ENCODE assay signal across 11 cellular contexts in the genomic region with DNA sequence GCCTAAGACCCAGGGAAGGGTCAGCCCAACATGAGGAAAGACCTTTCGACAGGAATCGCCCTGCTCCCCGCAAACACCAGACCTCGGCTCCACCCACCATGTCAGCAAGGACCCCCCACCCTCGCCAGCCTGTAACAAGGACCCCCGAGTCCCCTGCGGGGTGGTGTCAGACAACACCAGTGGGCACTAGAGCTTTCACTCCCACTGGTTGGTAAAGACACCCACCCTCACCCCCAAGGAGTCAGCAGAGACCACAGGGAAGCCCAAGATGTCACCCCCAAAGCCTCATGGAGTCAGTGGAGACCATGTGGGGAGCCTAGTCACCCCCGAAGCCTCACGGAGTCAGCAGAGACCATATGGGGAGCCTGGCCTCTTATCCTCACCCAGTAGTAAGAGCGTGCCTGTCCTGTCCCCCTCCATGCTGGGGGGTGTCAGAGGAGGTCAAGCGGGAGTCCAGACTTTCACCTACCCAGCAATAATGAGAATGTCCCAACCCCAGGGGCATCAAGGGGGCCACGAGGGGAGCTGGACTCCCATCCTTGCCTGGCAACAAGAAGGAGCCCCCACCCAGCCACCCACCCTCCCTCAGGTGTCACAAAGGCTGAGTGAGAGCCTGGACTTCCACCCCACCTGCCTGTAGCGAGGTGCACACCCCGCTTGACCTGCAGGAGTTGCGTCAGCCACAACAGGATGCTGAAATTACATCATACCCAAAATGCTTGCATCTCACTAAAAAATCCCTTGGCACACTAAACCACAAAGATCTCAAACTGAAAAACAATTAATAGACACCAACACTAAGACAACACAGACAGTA. TPM values are rescaled to one million over a fixed set of nuclear protein-coding genes. Genes with fewer than 3 reads are reported as not detected.
DNase-seq lines count a peak whose midpoint lies in the region; ATAC-seq, FAIRE-seq and TF ChIP-seq lines count a peak whose summit lies in the region.
"Had no signal": no experiment of that assay in that cellular context is flagged by ENCODE, and none has a peak within 500 bp of the region (broad histone marks: within the 10 kb centered on the region; RNA-seq: fewer than 3 reads in every experiment).

No MANE protein-coding gene starts in this region.

- H3K9me3 ChIP-seq in CD4-positive, alpha-beta T cell (ENCODE audit: control insufficient read depth, low read length): peaks cover 11% of the 10 kb centered on the region
- H3K9me3 ChIP-seq in kidney (ENCODE audit: control insufficient read depth in 1 of 2, low read length in 2 of 2) (peaks cover 2 to 28% of the 10 kb centered on the region in 2 donors), osteoblast (ENCODE audit: low read depth, low read length) (peaks cover 5% of the 10 kb centered on the region)

- peaks cover 14% of the 10 kb centered on the region for H3K9me3 Mint-ChIP-seq in CD4-positive, alpha-beta T cell
- H3K9me3 Mint-ChIP-seq in IgD-negative memory B cell: peaks cover 8 to 34% (median 18%) of the 10 kb centered on the region in 3 donors
- peaks cover 48% of the 10 kb centered on the region for H3K9me3 Mint-ChIP-seq in activated T-helper 2 cell treated with anti-CD3 and anti-CD28 coated beads, Interferon-gamma antibody, Interleukin-2, Interleukin-4, amounts not matched to agents 10 μg/mL and 5 μg/mL and 100 μg/mL, durations not matched to agents 14 hours and 24 hours and 36 hours

- H3K36me3 Mint-ChIP-seq in CD4-positive, alpha-beta T cell (ENCODE audit: low read depth): peaks cover 63% of the 10 kb centered on the region
- peaks cover 24% of the 10 kb centered on the region for H3K36me3 Mint-ChIP-seq in IgD-negative memory B cell
- peaks cover 75% of the 10 kb centered on the region for H3K36me3 Mint-ChIP-seq in activated T-helper 2 cell treated with anti-CD3 and anti-CD28 coated beads, Interferon-gamma antibody, Interleukin-2, Interleukin-4, amounts not matched to agents 10 μg/mL and 5 μg/mL and 100 μg/mL, durations not matched to agents 14 hours and 24 hours and 36 hours (ENCODE audit: low read depth)

- no peak overlapping the region for H3K4me2 ChIP-seq in osteoblast (ENCODE audit: insufficient read depth, low read length)

- no peak overlapping the region for H3K4me3 Mint-ChIP-seq in CD4-positive, alpha-beta T cell
- no peak overlapping the region for H3K4me3 Mint-ChIP-seq in IgD-negative memory B cell
- no peak overlapping the region for H3K4me3 Mint-ChIP-seq in activated T-helper 2 cell treated with anti-CD3 and anti-CD28 coated beads, Interferon-gamma antibody, Interleukin-2, Interleukin-4, amounts not matched to agents 10 μg/mL and 5 μg/mL and 100 μg/mL, durations not matched to agents 14 hours and 24 hours and 36 hours (ENCODE audit: low read depth)
- H3K4me3 Mint-ChIP-seq: activated T-cell treated with anti-CD3 and anti-CD28 coated beads, Interleukin-2, amount 50 U/mL, for 4 hours had no signal

- TF ChIP-seq CTCF in CD4-positive, alpha-beta T cell (IDR thresholded peaks at IDR 0.05): no peak
- no peak for TF ChIP-seq CTCF in kidney (IDR thresholded peaks at IDR 0.05; ENCODE audit: borderline replicate concordance, extremely low read depth, insufficient read depth)
- TF ChIP-seq CTCF in osteoblast (IDR thresholded peaks at IDR 0.05; ENCODE audit: extremely low read depth, low read depth, low read length): no peak

- H3K36me3 ChIP-seq in kidney (ENCODE audit: control insufficient read depth in 1 of 2, insufficient read depth in 2 of 2, low read length in 2 of 2) (no peaks in the 10 kb centered on the region), osteoblast (ENCODE audit: insufficient read depth, low read length) (no peaks in the 10 kb centered on the region)

- H2AFZ ChIP-seq in osteoblast (ENCODE audit: low read length): no peak overlapping the region

- no peak overlapping the region for H3K27ac ChIP-seq in CD4-positive, alpha-beta T cell (ENCODE audit: low read depth, low read length)
- H3K27ac ChIP-seq in kidney (ENCODE audit: low read depth in 2 of 2, low read length in 2 of 2) (no peak overlapping the region), osteoblast (ENCODE audit: low read depth, low read length) (no peak overlapping the region)

- peak; percentile 24 for ATAC-seq in CD4-positive, alpha-beta T cell (ENCODE audit: poor library complexity)
- ATAC-seq: activated T-cell treated with anti-CD3 and anti-CD28 coated beads, Interleukin-2, amount 50 U/mL, for 4 hours; naive thymus-derived CD8-positive, alpha-beta T cell had no signal

- peaks cover 5% of the 10 kb centered on the region for H3K4me1 Mint-ChIP-seq in CD4-positive, alpha-beta T cell (ENCODE audit: low read depth)
- H3K4me1 Mint-ChIP-seq in IgD-negative memory B cell: no peaks in the 10 kb centered on the region
- H3K4me1 Mint-ChIP-seq in activated T-helper 2 cell treated with anti-CD3 and anti-CD28 coated beads, Interferon-gamma antibody, Interleukin-2, Interleukin-4, amounts not matched to agents 10 μg/mL and 5 μg/mL and 100 μg/mL, durations not matched to agents 14 hours and 24 hours and 36 hours (ENCODE audit: low read depth): peaks cover 14% of the 10 kb centered on the region

- CTCF ChIA-PET in CD4-positive, alpha-beta T cell (lab: Charles Lee): no interaction called here

- no peaks in the 10 kb centered on the region for H4K20me1 ChIP-seq in osteoblast (ENCODE audit: insufficient read depth, low read length)

- no peaks in the 10 kb centered on the region for H3K27me3 Mint-ChIP-seq in CD4-positive, alpha-beta T cell
- H3K27me3 Mint-ChIP-seq in IgD-negative memory B cell: no peaks in the 10 kb centered on the region
- H3K27me3 Mint-ChIP-seq in activated T-helper 2 cell treated with anti-CD3 and anti-CD28 coated beads, Interferon-gamma antibody, Interleukin-2, Interleukin-4, amounts not matched to agents 10 μg/mL and 5 μg/mL and 100 μg/mL, durations not matched to agents 14 hours and 24 hours and 36 hours (ENCODE audit: low read depth): no peaks in the 10 kb centered on the region
- H3K27me3 Mint-ChIP-seq: naive thymus-derived CD8-positive, alpha-beta T cell had no signal

- POLR2A ChIA-PET in CD4-positive, alpha-beta T cell (lab: Charles Lee): no interaction called here

- H3K4me1 ChIP-seq in kidney (ENCODE audit: control insufficient read depth in 1 of 2, insufficient read depth in 1 of 2, low read depth in 1 of 2, low read length in 2 of 2) (peaks cover 0 to 5% of the 10 kb centered on the region in 2 donors), osteoblast (ENCODE audit: insufficient read depth, low read length) (no peaks in the 10 kb centered on the region)

- H3K27ac Mint-ChIP-seq in CD4-positive, alpha-beta T cell: peak overlapping the region; percentile 28
- peak overlapping the region; percentile 4 to 58 (median 39) for H3K27ac Mint-ChIP-seq in IgD-negative memory B cell
- H3K27ac Mint-ChIP-seq in activated T-helper 2 cell treated with anti-CD3 and anti-CD28 coated beads, Interferon-gamma antibody, Interleukin-2, Interleukin-4, amounts not matched to agents 10 μg/mL and 5 μg/mL and 100 μg/mL, durations not matched to agents 14 hours and 24 hours and 36 hours: peak overlapping the region; percentile 66

- H3K79me2 ChIP-seq in osteoblast (ENCODE audit: insufficient read depth, low read length): no peaks in the 10 kb centered on the region

- DNase-seq in CD4-positive, alpha-beta T cell: no peak
- no peak for DNase-seq in activated T-helper 2 cell treated with anti-CD3 and anti-CD28 coated beads, Interferon-gamma antibody, Interleukin-2, Interleukin-4, amounts not matched to agents 10 μg/mL and 5 μg/mL and 100 μg/mL, durations not matched to agents 14 hours and 24 hours and 36 hours (ENCODE audit: low spot score)
- DNase-seq in kidney: peak; percentile 55
- DNase-seq in Kasumi-1 (lab: John Stamatoyannopoulos, UW): no peak
- no peak for DNase-seq in SIG-M5 treated with dmso at 0.1 percent for 504 hours (lab: John Stamatoyannopoulos, UW; ENCODE audit: unreplicated experiment)
- no peak for DNase-seq in retina
- DNase-seq in osteoblast (ENCODE audit: insufficient read length, low spot score, missing footprints): no peak
- DNase-seq: activated T-cell treated with anti-CD3 and anti-CD28 coated beads, Interleukin-2, amount 50 U/mL, for 4 hours; NCI-H510A treated with DMSO at 0.1 percent for 48 hours had no signal

- no peak overlapping the region for H3K4me3 ChIP-seq in kidney (ENCODE audit: low read length in 2 of 2)
- no peak overlapping the region for H3K4me3 ChIP-seq in osteoblast (ENCODE audit: insufficient read depth, low read length)

- FAIRE-seq in kidney (lab: Jason Lieb, UNC): no peak

- intact Hi-C loops in CD4-positive, alpha-beta T cell (cut with DNase I, micrococcal nuclease): no loop called here
- intact Hi-C loops in activated T-helper 2 cell treated with anti-CD3 and anti-CD28 coated beads, Interferon-gamma antibody, Interleukin-2, Interleukin-4, amounts not matched to agents 10 μg/mL and 5 μg/mL and 100 μg/mL, durations not matched to agents 14 hours and 24 hours and 36 hours (cut with micrococcal nuclease): no loop called here
- intact Hi-C loops in kidney (cut with DNase I): no loop called here

- no peak overlapping the region for H3K9ac ChIP-seq in kidney (ENCODE audit: low read length in 2 of 2)

- H3K27me3 ChIP-seq in CD4-positive, alpha-beta T cell (ENCODE audit: control insufficient read depth, insufficient read depth, low read length): no peaks in the 10 kb centered on the region
- no peaks in the 10 kb centered on the region for H3K27me3 ChIP-seq in osteoblast (ENCODE audit: insufficient read depth, low read length)

RNA-seq across cellular contexts. Expression of a gene that starts 24.8 kb away (rescaled TPM):
- 10 to 100 TPM; 11.5 to 12.0 TPM for total RNA-seq in CD4-positive, alpha-beta T cell
- polyA plus RNA-seq in IgD-negative memory B cell: 15.2 TPM
- 68.1 and 72.7 TPM in 2 replicates for total RNA-seq in activated T-helper 2 cell treated with anti-CD3 and anti-CD28 coated beads, Interferon-gamma antibody, Interleukin-2, Interleukin-4, amounts not matched to agents 10 μg/mL and 5 μg/mL and 100 μg/mL, durations not matched to agents 14 hours and 24 hours and 36 hours
- total RNA-seq in kidney: 7.2 TPM
- polyA plus RNA-seq in kidney (ENCODE audit: insufficient read depth, low read depth, low replicate concordance): 5.1 TPM
- 2.9 and 3.2 TPM in 2 replicates for total RNA-seq in osteoblast
